8 cellular contexts compared by ENCODE assay signal in the genomic region with DNA sequence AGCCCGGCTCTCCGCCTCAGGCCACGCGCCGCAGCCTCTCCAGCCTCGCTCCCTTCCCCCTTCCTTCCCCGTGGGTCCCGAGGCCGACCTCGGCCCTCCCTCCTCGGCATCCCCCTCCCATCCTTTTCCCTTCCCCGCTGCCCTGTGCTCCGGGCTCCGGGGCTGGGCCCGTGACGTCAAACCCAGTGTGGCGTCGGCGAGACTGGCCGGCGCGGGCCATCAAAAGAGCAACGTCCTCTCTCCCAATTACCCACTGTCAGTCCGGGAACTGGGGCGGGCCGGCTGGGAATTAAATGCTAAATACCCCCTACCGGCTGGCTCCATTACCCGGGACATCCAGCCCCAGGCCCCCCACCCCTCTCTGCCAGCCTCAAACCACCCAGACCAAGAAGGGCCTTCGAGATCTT. TPM values are rescaled to one million over a fixed set of nuclear protein-coding genes. Genes with fewer than 3 reads are reported as not detected.
DNase-seq lines count a peak whose midpoint lies in the region; ATAC-seq and TF ChIP-seq lines count a peak whose summit lies in the region.

No MANE protein-coding gene starts in this region.

- intact Hi-C loops in prostate gland (cut with DNase I) = no loop called here

- no peak for TF ChIP-seq CTCF in glutamatergic neuron (IDR thresholded peaks at IDR 0.05; ENCODE audit: partially characterized antibody, unreplicated experiment)
- TF ChIP-seq CTCF in prostate gland (IDR thresholded peaks at IDR 0.05) = no peak

- ATAC-seq in T-helper 17 cell (no peak), HG02571 (IDR thresholded peaks at IDR 0.05; ENCODE audit: unreplicated experiment) (no peak), HG03378 (IDR thresholded peaks at IDR 0.05; ENCODE audit: unreplicated experiment) (no peak)

- WGBS in prostate gland = 13% methylated on average over 29 of the region's 29 CpGs

- H3K4me1 Mint-ChIP-seq in T-helper 17 cell (peaks cover 41% of the 10 kb centered on the region), glutamatergic neuron (ENCODE audit: low read depth, unreplicated experiment) (peaks cover 9% of the 10 kb centered on the region)

- no peaks in the 10 kb centered on the region for H3K36me3 ChIP-seq in prostate gland

- H3K36me3 Mint-ChIP-seq in T-helper 17 cell (ENCODE audit: low read depth) = peaks cover 12% of the 10 kb centered on the region
- no peaks in the 10 kb centered on the region for H3K36me3 Mint-ChIP-seq in glutamatergic neuron (ENCODE audit: unreplicated experiment)

- H3K4me1 ChIP-seq in prostate gland (replicated peaks) = peaks cover 3% of the 10 kb centered on the region

- peak; percentile 52 for TF ChIP-seq POLR2A in prostate gland (IDR thresholded peaks at IDR 0.05)

- H3K4me3 Mint-ChIP-seq in T-helper 17 cell (peak overlapping the region; percentile 97), glutamatergic neuron (ENCODE audit: unreplicated experiment) (peak overlapping the region; percentile 86)

- H3K27me3 ChIP-seq in prostate gland (replicated peaks; ENCODE audit: insufficient read depth) = peaks cover 19% of the 10 kb centered on the region

- DNase-seq in activated CD4-positive, alpha-beta T cell treated with anti-CD3 and anti-CD28 coated beads for 48 hours = peak; percentile 43
- no peak for DNase-seq in activated CD4-positive, alpha-beta T cell treated with anti-CD3 and anti-CD28 coated beads, Interleukin-2, amount 50 U/mL, for 4 hours
- DNase-seq in T-helper 17 cell (peak in 1 of 3 donors; percentile 5), glutamatergic neuron (peak; percentile 62), prostate gland (ENCODE audit: low spot score) (no peak)
- no peak for DNase-seq in effector CD4-positive, alpha-beta T cell

- peak overlapping the region; percentile 3 to 36 for H3K4me3 ChIP-seq in prostate gland

- H3K9me3 ChIP-seq in T-helper 17 cell (ENCODE audit: control insufficient read depth, low read length, poor library complexity, severe bottlenecking) = no peaks in the 10 kb centered on the region
- H3K9me3 ChIP-seq in prostate gland = no peaks in the 10 kb centered on the region

- H3K27me3 Mint-ChIP-seq in T-helper 17 cell = peaks cover 39% of the 10 kb centered on the region
- peaks cover 32% of the 10 kb centered on the region for H3K27me3 Mint-ChIP-seq in glutamatergic neuron (ENCODE audit: unreplicated experiment)

- H3K27ac ChIP-seq in prostate gland = peak overlapping the region; percentile 50 to 75

- H3K27ac Mint-ChIP-seq in T-helper 17 cell = peak overlapping the region; percentile 99
- H3K27ac Mint-ChIP-seq in glutamatergic neuron (ENCODE audit: unreplicated experiment) = no peak overlapping the region

- H3K9me3 Mint-ChIP-seq in glutamatergic neuron (ENCODE audit: unreplicated experiment) = peaks cover 5% of the 10 kb centered on the region

RNA-seq across cellular contexts. Expression of gene GATA3, which starts 2.6 kb away (rescaled TPM):
- 100 to 1,000 TPM in 1 of 2 donors, 10 to 100 TPM in 1; 91.9 to 149 TPM for total RNA-seq in T-helper 17 cell
- total RNA-seq in glutamatergic neuron (ENCODE audit: unreplicated experiment) = 0.69 TPM
- total RNA-seq in prostate gland = 10 to 100 TPM; 10.4 to 19.9 TPM

Comparison
In these comparisons a context has a peak if more than half of its experiments do, and no peak if none do; other contexts are left out.
1. DNase-seq: peak in activated CD4-positive, alpha-beta T cell treated with anti-CD3 and anti-CD28 coated beads for 48 hours (single experiment) and glutamatergic neuron (single experiment); none in activated CD4-positive, alpha-beta T cell treated with anti-CD3 and anti-CD28 coated beads, Interleukin-2, amount 50 U/mL, for 4 hours (0 of 2), prostate gland (single experiment) and effector CD4-positive, alpha-beta T cell (single experiment).
2. RNA of gene GATA3, which starts 2.6 kb away (total RNA-seq): 91.9 to 149 TPM in T-helper 17 cell; 10.4 to 19.9 TPM in prostate gland and 0.69 TPM in glutamatergic neuron (single experiment); every median in the first group is over 4 times any median in the second.